ENCODE assay signal across 21 cellular contexts in genomic region chr11:19220903-19221682, GRCh38. TPM values are rescaled to one million over a fixed set of nuclear protein-coding genes. Genes with fewer than 3 reads are reported as not detected.
DNase-seq lines count a peak whose midpoint lies in the region; ATAC-seq and TF ChIP-seq lines count a peak whose summit lies in the region.
"Had no signal": no experiment of that assay in that cellular context is flagged by ENCODE, and none has a peak within 500 bp of the region (broad histone marks: within the 10 kb centered on the region; RNA-seq: fewer than 3 reads in every experiment).

No MANE protein-coding gene starts in this region.

- H3K4me1 Mint-ChIP-seq in T-helper 17 cell = no peaks in the 10 kb centered on the region
- H3K4me1 Mint-ChIP-seq: activated B cell treated with CpG ODN at 0.5 μM for 24 hours; activated CD8-positive, alpha-beta memory T cell treated with anti-CD3 and anti-CD28 coated beads, Interleukin-2, amount 10 ng/mL, durations not matched to agents 7 days and 5 days had no signal

- intact Hi-C loops in right cardiac atrium (cut with DNase I) = no loop called here

- no peak overlapping the region for H3K27ac Mint-ChIP-seq in T-helper 17 cell
- H3K27ac Mint-ChIP-seq: activated B cell treated with CpG ODN at 0.5 μM for 24 hours; activated CD8-positive, alpha-beta memory T cell treated with anti-CD3 and anti-CD28 coated beads, Interleukin-2, amount 10 ng/mL, durations not matched to agents 7 days and 5 days had no signal

- H3K4me3 ChIP-seq in HEK293 (ENCODE audit: low read depth, low read length) (no peak overlapping the region), right cardiac atrium (ENCODE audit: low read length) (no peak overlapping the region)
- H3K4me3 ChIP-seq: HAP-1, spleen had no signal

- TF ChIP-seq CTCF in HEK293 (tag by site-specific recombination; IDR thresholded peaks at IDR 0.05) = no peak

- POLR2A ChIA-PET in HEK293 (lab: Yijun Ruan, JAX) = no interaction called here

- ATAC-seq in right cardiac atrium (no peak), T-helper 17 cell (no peak), HG03378 (IDR thresholded peaks at IDR 0.05; ENCODE audit: unreplicated experiment) (no peak), GM21737 (IDR thresholded peaks at IDR 0.05; ENCODE audit: unreplicated experiment) (no peak), GM21717 (IDR thresholded peaks at IDR 0.05; ENCODE audit: unreplicated experiment) (no peak)
- ATAC-seq: activated CD8-positive, alpha-beta memory T cell treated with anti-CD3 and anti-CD28 coated beads, Interleukin-2, amount 10 ng/mL, durations not matched to agents 7 days and 5 days; left lobe of liver had no signal

- H3K27me3 Mint-ChIP-seq in T-helper 17 cell = peaks cover 7% of the 10 kb centered on the region

- no peak overlapping the region for H3K27ac ChIP-seq in HEK293 (ENCODE audit: extremely low read depth, low read depth, low read length)
- peak overlapping the region; percentile 36 for H3K27ac ChIP-seq in right cardiac atrium (ENCODE audit: low read length)
- H3K27ac ChIP-seq: HL-60, KMS-11, spleen had no signal

- DNase-seq in cerebellum (ENCODE audit: low spot score) (peak; percentile 12), right cardiac atrium (peak in 1 of 3 donors; percentile 51), pulmonary artery endothelial cell (ENCODE audit: low read depth, low spot score) (peak; percentile 47), T-helper 17 cell (no peak)
- DNase-seq: activated B cell treated with CpG ODN at 0.5 μM for 24 hours; activated CD8-positive, alpha-beta memory T cell treated with anti-CD3 and anti-CD28 coated beads, Interleukin-2, amount 10 ng/mL, durations not matched to agents 7 days and 5 days; activated naive CD4-positive, alpha-beta T cell treated with Interleukin-2 at 50 U/mL for 16 hours; BE2C; DMS153; NCI-H1417 treated with DMSO at 0.1 percent for 48 hours; spleen; SW 1271 had no signal

- no peaks in the 10 kb centered on the region for H3K9me3 ChIP-seq in HEK293 (ENCODE audit: control insufficient read depth, insufficient read depth, low read depth, low read length)
- H3K9me3 ChIP-seq in right cardiac atrium (ENCODE audit: control insufficient read depth, low read length) = no peaks in the 10 kb centered on the region
- H3K9me3 ChIP-seq in T-helper 17 cell (ENCODE audit: control insufficient read depth, low read length, poor library complexity, severe bottlenecking) = no peaks in the 10 kb centered on the region
- H3K9me3 ChIP-seq: BE2C, HAP-1, spleen had no signal

- WGBS in right cardiac atrium = 39% methylated on average over 3 of the region's 3 CpGs

- no peak overlapping the region for H3K4me3 Mint-ChIP-seq in T-helper 17 cell
- H3K4me3 Mint-ChIP-seq: activated B cell treated with CpG ODN at 0.5 μM for 24 hours; activated CD8-positive, alpha-beta memory T cell treated with anti-CD3 and anti-CD28 coated beads, Interleukin-2, amount 10 ng/mL, durations not matched to agents 7 days and 5 days had no signal

- no peaks in the 10 kb centered on the region for H3K27me3 ChIP-seq in right cardiac atrium (ENCODE audit: control insufficient read depth, insufficient read depth)
- H3K27me3 ChIP-seq: BE2C, spleen had no signal

- H3K36me3 Mint-ChIP-seq in T-helper 17 cell (ENCODE audit: low read depth) = no peaks in the 10 kb centered on the region

- peaks cover 0 to 28% of the 10 kb centered on the region in 2 experiments; a peak in 1 of 3 replicates for H3K36me3 ChIP-seq in HEK293 (ENCODE audit: control insufficient read depth in 2 of 2, insufficient read depth in 1 of 2, low read length in 2 of 2)
- H3K36me3 ChIP-seq: BE2C had no signal

- CTCF ChIA-PET in HEK293 (lab: Yijun Ruan, JAX) = interaction anchor here (0.8 kb wide), 1 partner anchor 150 kb away, joined by 5 read pairs; no protein-coding TSS in a partner anchor

- no peaks in the 10 kb centered on the region; the same call in 1 of the 2 replicates for H3K4me1 ChIP-seq in HEK293 (ENCODE audit: control insufficient read depth, insufficient read depth, low read length)
- peaks cover 4% of the 10 kb centered on the region for H3K4me1 ChIP-seq in right cardiac atrium (ENCODE audit: control insufficient read depth, insufficient read depth, low read length)
- H3K4me1 ChIP-seq: BE2C, HAP-1, spleen had no signal

TF ChIP-seq in HEK293, 187 proteins besides CTCF, POLR2A, EP300 and RAD21:
- TF ChIP-seq ZNF362 (tag by site-specific recombination; IDR thresholded peaks at IDR 0.05) = no peak
- no peak for TF ChIP-seq SP7 (tag by site-specific recombination; IDR thresholded peaks at IDR 0.05)
- TF ChIP-seq ZBTB49 (tag by site-specific recombination; IDR thresholded peaks at IDR 0.05; ENCODE audit: low read depth) = no peak
- TF ChIP-seq TCF7L2 (IDR thresholded peaks at IDR 0.05; ENCODE audit: borderline replicate concordance, low read depth, low read length) = peak; percentile 64; the same call in 1 of the 2 replicates
- 0 out of 2 replicates have a peak, but pooled peaks have one; percentile 35 for TF ChIP-seq PRDM6 (tag by site-specific recombination; IDR thresholded peaks at IDR 0.05)
- no peak for TF ChIP-seq ZSCAN23 (tag by site-specific recombination; IDR thresholded peaks at IDR 0.05)
- TF ChIP-seq ZNF76 (tag by site-specific recombination; IDR thresholded peaks at IDR 0.05; ENCODE audit: borderline replicate concordance, low read depth) = no peak

RNA-seq across cellular contexts. Expression of gene CSRP3, which starts 19.3 kb away (rescaled TPM):
- total RNA-seq in cerebellum (0.27 TPM), right cardiac atrium (1,000 to 10,000 TPM; 1,004 to 2,037 (median 1,403) TPM), pulmonary artery endothelial cell (not detected in 2 replicates), T-helper 17 cell (not detected)
- polyA plus RNA-seq in right cardiac atrium = 2,317 TPM
- total RNA-seq: activated B cell treated with CpG ODN at 0.5 μM for 24 hours; activated CD8-positive, alpha-beta memory T cell treated with anti-CD3 and anti-CD28 coated beads, Interleukin-2, amount 10 ng/mL, durations not matched to agents 7 days and 5 days; left lobe of liver; NCI-H460; spleen had no signal

RNA-seq across cellular contexts. Expression of gene E2F8, which starts 19.7 kb away (rescaled TPM):
- total RNA-seq in cerebellum (1.6 TPM), right cardiac atrium (1 to 10 TPM; 4.8 to 7.9 (median 5.7) TPM), pulmonary artery endothelial cell (2.5 and 5.2 TPM in 2 replicates), T-helper 17 cell (under 1 TPM in 1 of 2 donors, not detected in 1; 0.21 TPM)
- 2.9 TPM for polyA plus RNA-seq in right cardiac atrium

Comparison
In these comparisons a context has a peak if more than half of its experiments do, and no peak if none do; other contexts are left out.
1. DNase-seq: peak in cerebellum (single experiment) and pulmonary artery endothelial cell (single experiment); none in T-helper 17 cell (0 of 3).
2. RNA of gene CSRP3, which starts 19.3 kb away (total RNA-seq): 1,004 to 2,037 TPM in right cardiac atrium; 0.27 TPM in cerebellum (single experiment), not detected in pulmonary artery endothelial cell and not detected in T-helper 17 cell; every median in the first group is over 100 times any median in the second.